10 cellular contexts compared by ENCODE assay signal in genomic region chr12:12007001-12007712, GRCh38.
DNase-seq lines count a peak whose midpoint lies in the region; ATAC-seq, FAIRE-seq and TF ChIP-seq lines count a peak whose summit lies in the region.
"Had no signal": no experiment of that assay in that cellular context is flagged by ENCODE, and none has a peak within 500 bp of the region (broad histone marks: within the 10 kb centered on the region; RNA-seq: fewer than 3 reads in every experiment).

No MANE protein-coding gene starts in this region.

- no peak overlapping the region for H3K27ac ChIP-seq in testis

- peak overlapping the region; percentile 91 for H3K27ac Mint-ChIP-seq in T-helper 2 cell treated with Interferon-gamma antibody and Interleukin-4, amounts not matched to agents 5 μg/mL and 100 μg/mL, for 36 hours
- peak overlapping the region; percentile 95 for H3K27ac Mint-ChIP-seq in activated naive CD4-positive, alpha-beta T cell treated with anti-CD3 and anti-CD28 coated beads, Interleukin-2, amount 50 U/mL, for 24 hours

- H3K36me3 Mint-ChIP-seq in T-helper 2 cell treated with Interferon-gamma antibody and Interleukin-4, amounts not matched to agents 5 μg/mL and 100 μg/mL, for 36 hours (ENCODE audit: low read depth): peaks cover 8% of the 10 kb centered on the region
- H3K36me3 Mint-ChIP-seq in activated naive CD4-positive, alpha-beta T cell treated with anti-CD3 and anti-CD28 coated beads, Interleukin-2, amount 50 U/mL, for 24 hours: peaks cover 7% of the 10 kb centered on the region

- H3K36me3 ChIP-seq in testis (ENCODE audit: low read depth, missing control alignments): no peaks in the 10 kb centered on the region
- H3K36me3 ChIP-seq: heart left ventricle had no signal

- H3K4me3 ChIP-seq in testis: no peak overlapping the region
- H3K4me3 ChIP-seq: heart left ventricle had no signal

- no peak for ATAC-seq in HG03520 (IDR thresholded peaks at IDR 0.05; ENCODE audit: unreplicated experiment)
- ATAC-seq: heart left ventricle had no signal

- no peaks in the 10 kb centered on the region for H3K9me3 Mint-ChIP-seq in T-helper 2 cell treated with Interferon-gamma antibody and Interleukin-4, amounts not matched to agents 5 μg/mL and 100 μg/mL, for 36 hours
- peaks cover 5% of the 10 kb centered on the region for H3K9me3 Mint-ChIP-seq in activated naive CD4-positive, alpha-beta T cell treated with anti-CD3 and anti-CD28 coated beads, Interleukin-2, amount 50 U/mL, for 24 hours

- no peaks in the 10 kb centered on the region for H3K27me3 ChIP-seq in testis
- H3K27me3 ChIP-seq: heart left ventricle had no signal

- peak overlapping the region; percentile 81 for H3K4me3 Mint-ChIP-seq in T-helper 2 cell treated with Interferon-gamma antibody and Interleukin-4, amounts not matched to agents 5 μg/mL and 100 μg/mL, for 36 hours
- H3K4me3 Mint-ChIP-seq in activated naive CD4-positive, alpha-beta T cell treated with anti-CD3 and anti-CD28 coated beads, Interleukin-2, amount 50 U/mL, for 24 hours: peak overlapping the region; percentile 20

- FAIRE-seq in GM12891 (lab: Jason Lieb, UNC): peak; percentile 70

- H3K4me1 ChIP-seq in testis: peaks cover 11% of the 10 kb centered on the region

- peak; percentile 25 for DNase-seq in GM12891 (ENCODE audit: insufficient read length, low spot score)
- DNase-seq in T-helper 2 cell treated with Interferon-gamma antibody and Interleukin-4, amounts not matched to agents 5 μg/mL and 100 μg/mL, for 36 hours (ENCODE audit: low spot score): peak; percentile 91
- DNase-seq in stimulated activated CD4-positive, alpha-beta T cell treated with anti-CD3 and anti-CD28 coated beads, Interleukin-4, amount 100 ng/mL, for 1 hour: peak; percentile 68
- no peak for DNase-seq in testis
- no peak for DNase-seq in COLO829 (ENCODE audit: low spot score)
- no peak for DNase-seq in NCI-H524 treated with DMSO at 0.1 percent for 48 hours (lab: John Stamatoyannopoulos, UW)
- DNase-seq: heart left ventricle, NCI-H187 had no signal

- 67 to 76% methylated on average over 7 of the region's 7 CpGs for WGBS in testis, 2 donors

- no peak for TF ChIP-seq CTCF in testis (IDR thresholded peaks at IDR 0.05)

- H3K27me3 Mint-ChIP-seq in T-helper 2 cell treated with Interferon-gamma antibody and Interleukin-4, amounts not matched to agents 5 μg/mL and 100 μg/mL, for 36 hours (ENCODE audit: low read depth): peaks cover 22% of the 10 kb centered on the region
- peaks cover 2% of the 10 kb centered on the region for H3K27me3 Mint-ChIP-seq in activated naive CD4-positive, alpha-beta T cell treated with anti-CD3 and anti-CD28 coated beads, Interleukin-2, amount 50 U/mL, for 24 hours

- no peaks in the 10 kb centered on the region for H3K9me3 ChIP-seq in testis
- H3K9me3 ChIP-seq: heart left ventricle had no signal

- no peak for TF ChIP-seq POLR2A in GM12891 (IDR thresholded peaks at IDR 0.05; ENCODE audit: low read depth, low read length)
- TF ChIP-seq POLR2A in testis (IDR thresholded peaks at IDR 0.05): no peak

- intact Hi-C loops in testis (cut with DNase I; ENCODE audit: low total_unique reads): no loop called here

- peaks cover 67% of the 10 kb centered on the region for H3K4me1 Mint-ChIP-seq in T-helper 2 cell treated with Interferon-gamma antibody and Interleukin-4, amounts not matched to agents 5 μg/mL and 100 μg/mL, for 36 hours (ENCODE audit: low read depth)
- H3K4me1 Mint-ChIP-seq in activated naive CD4-positive, alpha-beta T cell treated with anti-CD3 and anti-CD28 coated beads, Interleukin-2, amount 50 U/mL, for 24 hours: peaks cover 85% of the 10 kb centered on the region

TF ChIP-seq in GM12891, 5 proteins besides CTCF, POLR2A, EP300 and RAD21:
- TF ChIP-seq POU2F2 (IDR thresholded peaks at IDR 0.05; ENCODE audit: low read depth, low read length): 0 out of 2 replicates have a peak, but pooled peaks have one; percentile 44
- no peak for TF ChIP-seq SPI1 (IDR thresholded peaks at IDR 0.05; ENCODE audit: low read depth, low read length)

Comparison
In these comparisons a context has a peak if more than half of its experiments do, and no peak if none do; other contexts are left out.
1. DNase-seq: peak in GM12891 (single experiment), T-helper 2 cell treated with Interferon-gamma antibody and Interleukin-4, amounts not matched to agents 5 μg/mL and 100 μg/mL, for 36 hours (single experiment) and stimulated activated CD4-positive, alpha-beta T cell treated with anti-CD3 and anti-CD28 coated beads, Interleukin-4, amount 100 ng/mL, for 1 hour (single experiment); none in testis (single experiment), COLO829 (single experiment) and NCI-H524 treated with DMSO at 0.1 percent for 48 hours (single experiment).